ENCODE assay signal across 6 cellular contexts in genomic region chrX:32804034-32804433, GRCh38.
"Had no signal": no experiment of that assay in that cellular context is flagged by ENCODE, and none has a peak within 500 bp of the region (broad histone marks: within the 10 kb centered on the region; RNA-seq: fewer than 3 reads in every experiment).

No MANE protein-coding gene starts in this region.

- ATAC-seq: HepG2, K562 had no signal

- H3K4me3 ChIP-seq: K562 had no signal

- DNase-seq: IMR-90, KBM-7, KG1 had no signal

- H3K27ac ChIP-seq: HL-60 had no signal
